ENCODE assay signal across 16 cellular contexts in the genomic region with DNA sequence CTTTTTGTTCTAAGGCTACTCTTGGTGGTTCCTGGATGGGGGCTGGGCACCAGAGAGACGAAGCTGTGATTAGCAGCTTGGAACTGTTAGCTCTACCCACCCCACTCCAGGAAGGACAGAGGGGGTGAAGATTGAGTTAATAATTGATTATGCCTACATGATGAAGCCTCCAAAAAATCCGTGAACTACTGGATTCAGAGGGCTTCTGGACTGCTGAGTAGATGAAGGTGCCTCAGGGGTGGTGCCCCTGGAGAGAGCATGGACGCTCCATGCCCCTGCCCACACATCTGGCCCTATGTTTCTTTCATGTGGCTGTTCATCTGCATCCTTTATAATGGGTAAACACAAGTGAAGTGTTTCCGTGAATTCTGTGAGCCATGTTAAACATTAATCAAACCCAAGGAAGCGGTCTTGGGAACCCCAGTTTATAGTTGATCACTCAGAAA. TPM values are rescaled to one million over a fixed set of nuclear protein-coding genes. Genes with fewer than 3 reads are reported as not detected.
A peak's percentile ranks its signal among the peaks of the same experiment; 100 is the strongest.
DNase-seq lines count a peak whose midpoint lies in the region; ATAC-seq, FAIRE-seq and TF ChIP-seq lines count a peak whose summit lies in the region.
"Had no signal": no experiment of that assay in that cellular context is flagged by ENCODE, and none has a peak within 500 bp of the region (broad histone marks: within the 10 kb centered on the region; RNA-seq: fewer than 3 reads in every experiment).

No MANE protein-coding gene starts in this region.

- CTCF ChIA-PET in activated naive CD4-positive, alpha-beta T cell treated with anti-CD3 and anti-CD28 coated beads for 36 hours (lab: Charles Lee) = no interaction called here
- CTCF ChIA-PET in HepG2 (lab: Yijun Ruan, JAX; ENCODE audit: low intra/inter-chr PET ratio, low total read pairs) = no interaction called here

- H3K9ac ChIP-seq in HepG2 (ENCODE audit: insufficient read depth, low read depth, low read length) = no peak overlapping the region

- ATAC-seq in HepG2 = peak; percentile 27; the same call in 2 of the 3 replicates
- ATAC-seq: left lobe of liver, natural killer cell had no signal

- no peak for TF ChIP-seq CTCF in HepG2 (CRISPR knock-in tag; IDR thresholded peaks at IDR 0.05)
- TF ChIP-seq CTCF in transverse colon (IDR thresholded peaks at IDR 0.05) = no peak
- no peak for TF ChIP-seq CTCF in GM10266 (IDR thresholded peaks at IDR 0.05; ENCODE audit: control insufficient read depth, insufficient read depth, low read depth, missing control alignments)

- H3K4me3 Mint-ChIP-seq in activated naive CD4-positive, alpha-beta T cell treated with anti-CD3 and anti-CD28 coated beads for 36 hours = no peak overlapping the region
- peak overlapping the region; percentile 35 for H3K4me3 Mint-ChIP-seq in activated T-helper 1 cell treated with anti-CD3 and anti-CD28 coated beads, Interleukin-12 subunit alpha, Interleukin-12 subunit beta, Interleukin-2, Interleukin-4 antibody, amounts not matched to agents 30 ng/mL and 10 ng/mL and 1 ng/mL, durations not matched to agents 14 hours and 24 hours and 36 hours
- no peak overlapping the region for H3K4me3 Mint-ChIP-seq in T-helper 2 cell treated with Interferon-gamma antibody and Interleukin-4, amounts not matched to agents 5 μg/mL and 100 μg/mL, for 36 hours
- H3K4me3 Mint-ChIP-seq: activated B cell treated with CpG ODN at 0.5 μM for 24 hours, natural killer cell had no signal

- TF ChIP-seq POLR2A in HepG2 (IDR thresholded peaks at IDR 0.05; ENCODE audit: insufficient read depth in 1 of 2, low read depth in 2 of 2, low read length in 2 of 2) (no peak), transverse colon (IDR thresholded peaks at IDR 0.05) (no peak)

- POLR2A ChIA-PET in HepG2 (lab: Yijun Ruan, JAX) = no interaction called here

- H3K4me3 ChIP-seq in HepG2 (replicated peaks in 1 of 3; ENCODE audit: insufficient read depth in 1 of 3, low read depth in 2 of 3, low read length in 3 of 3) (no peak overlapping the region), transverse colon (no peak overlapping the region)
- H3K4me3 ChIP-seq: esophagus squamous epithelium, testis had no signal

- H3K27me3 Mint-ChIP-seq in activated naive CD4-positive, alpha-beta T cell treated with anti-CD3 and anti-CD28 coated beads for 36 hours (ENCODE audit: low read depth) = no peaks in the 10 kb centered on the region
- no peaks in the 10 kb centered on the region for H3K27me3 Mint-ChIP-seq in activated T-helper 1 cell treated with anti-CD3 and anti-CD28 coated beads, Interleukin-12 subunit alpha, Interleukin-12 subunit beta, Interleukin-2, Interleukin-4 antibody, amounts not matched to agents 30 ng/mL and 10 ng/mL and 1 ng/mL, durations not matched to agents 14 hours and 24 hours and 36 hours (ENCODE audit: insufficient read depth)
- H3K27me3 Mint-ChIP-seq in T-helper 2 cell treated with Interferon-gamma antibody and Interleukin-4, amounts not matched to agents 5 μg/mL and 100 μg/mL, for 36 hours (ENCODE audit: low read depth) = no peaks in the 10 kb centered on the region
- H3K27me3 Mint-ChIP-seq: activated B cell treated with CpG ODN at 0.5 μM for 24 hours had no signal

- H3K27ac ChIP-seq in HepG2 (ENCODE audit: extremely low read length, insufficient read depth, low read length) (no peak overlapping the region), transverse colon (peak overlapping the region in 3 of 4 donors; percentile 45 to 61 (median 53))
- H3K27ac ChIP-seq: testis had no signal

- H3K27ac Mint-ChIP-seq in activated naive CD4-positive, alpha-beta T cell treated with anti-CD3 and anti-CD28 coated beads for 36 hours = peak overlapping the region; percentile 87
- H3K27ac Mint-ChIP-seq in activated T-helper 1 cell treated with anti-CD3 and anti-CD28 coated beads, Interleukin-12 subunit alpha, Interleukin-12 subunit beta, Interleukin-2, Interleukin-4 antibody, amounts not matched to agents 30 ng/mL and 10 ng/mL and 1 ng/mL, durations not matched to agents 14 hours and 24 hours and 36 hours = peak overlapping the region; percentile 75
- no peak overlapping the region for H3K27ac Mint-ChIP-seq in T-helper 2 cell treated with Interferon-gamma antibody and Interleukin-4, amounts not matched to agents 5 μg/mL and 100 μg/mL, for 36 hours
- H3K27ac Mint-ChIP-seq: activated B cell treated with CpG ODN at 0.5 μM for 24 hours, natural killer cell had no signal

- BruUV-seq in HepG2 (replicated peaks; lab: Mats Ljungman, UMichigan) = no TSS peak

- FAIRE-seq in HepG2 (lab: Jason Lieb, UNC) = no peak
- FAIRE-seq: HTR-8/SVneo had no signal

- H3K36me3 ChIP-seq in HepG2 (replicated peaks in 1 of 2; ENCODE audit: control insufficient read depth in 1 of 2, insufficient read depth in 2 of 2, low read length in 2 of 2) (peaks cover 1 to 16% of the 10 kb centered on the region in 2 experiments; a peak in 3 of 5 replicates), transverse colon (no peaks in the 10 kb centered on the region)

- peaks cover 16% of the 10 kb centered on the region; the same call in 1 of the 2 replicates for H4K20me1 ChIP-seq in HepG2 (ENCODE audit: insufficient read depth, low read length)

- peak overlapping the region; percentile 36 for H3K4me2 ChIP-seq in HepG2 (ENCODE audit: low read depth, low read length)

- H3K79me2 ChIP-seq in HepG2 (ENCODE audit: insufficient read depth, low read length) = peaks cover 12% of the 10 kb centered on the region

- no peaks in the 10 kb centered on the region for H3K9me3 Mint-ChIP-seq in activated naive CD4-positive, alpha-beta T cell treated with anti-CD3 and anti-CD28 coated beads for 36 hours
- H3K9me3 Mint-ChIP-seq in activated T-helper 1 cell treated with anti-CD3 and anti-CD28 coated beads, Interleukin-12 subunit alpha, Interleukin-12 subunit beta, Interleukin-2, Interleukin-4 antibody, amounts not matched to agents 30 ng/mL and 10 ng/mL and 1 ng/mL, durations not matched to agents 14 hours and 24 hours and 36 hours = no peaks in the 10 kb centered on the region
- no peaks in the 10 kb centered on the region for H3K9me3 Mint-ChIP-seq in T-helper 2 cell treated with Interferon-gamma antibody and Interleukin-4, amounts not matched to agents 5 μg/mL and 100 μg/mL, for 36 hours
- H3K9me3 Mint-ChIP-seq: activated B cell treated with CpG ODN at 0.5 μM for 24 hours, natural killer cell had no signal

- peaks cover 27% of the 10 kb centered on the region for H3K36me3 Mint-ChIP-seq in activated naive CD4-positive, alpha-beta T cell treated with anti-CD3 and anti-CD28 coated beads for 36 hours (ENCODE audit: low read depth)
- peaks cover 18% of the 10 kb centered on the region for H3K36me3 Mint-ChIP-seq in activated T-helper 1 cell treated with anti-CD3 and anti-CD28 coated beads, Interleukin-12 subunit alpha, Interleukin-12 subunit beta, Interleukin-2, Interleukin-4 antibody, amounts not matched to agents 30 ng/mL and 10 ng/mL and 1 ng/mL, durations not matched to agents 14 hours and 24 hours and 36 hours (ENCODE audit: low read depth)
- peaks cover 24% of the 10 kb centered on the region for H3K36me3 Mint-ChIP-seq in T-helper 2 cell treated with Interferon-gamma antibody and Interleukin-4, amounts not matched to agents 5 μg/mL and 100 μg/mL, for 36 hours (ENCODE audit: low read depth)
- H3K36me3 Mint-ChIP-seq: natural killer cell had no signal

- H3K9me3 ChIP-seq in HepG2 (ENCODE audit: low read length) (no peaks in the 10 kb centered on the region), transverse colon (no peaks in the 10 kb centered on the region)
- H3K9me3 ChIP-seq: esophagus squamous epithelium, testis had no signal

- 54% methylated on average over 5 of the region's 5 CpGs for WGBS in HepG2 (ENCODE audit: low lambda C conversion rate)
- 60% methylated on average over 5 of the region's 5 CpGs; no CpG with 5 or more reads in 1 of the 2 donors for WGBS in transverse colon (ENCODE audit: low coverage in 1 of 2), 2 donors

- no peak for TF ChIP-seq RAD21 in HepG2 (CRISPR knock-in tag; IDR thresholded peaks at IDR 0.05)

- H3K4me1 ChIP-seq in HepG2 (ENCODE audit: insufficient read depth, low read length) (peaks cover 46% of the 10 kb centered on the region), transverse colon (peaks cover 10 to 41% (median 33%) of the 10 kb centered on the region in 4 donors)
- H3K4me1 ChIP-seq: testis had no signal

- H3K27me3 ChIP-seq in HepG2 (ENCODE audit: control insufficient read depth in 1 of 2, insufficient read depth in 2 of 2, low read length in 2 of 2) (no peaks in the 10 kb centered on the region), transverse colon (no peaks in the 10 kb centered on the region)
- H3K27me3 ChIP-seq: esophagus squamous epithelium, testis had no signal

- no peak for DNase-seq in activated naive CD4-positive, alpha-beta T cell treated with anti-CD3 and anti-CD28 coated beads for 36 hours
- no peak for DNase-seq in activated naive CD4-positive, alpha-beta T cell (lab: John Stamatoyannopoulos, UW)
- DNase-seq in activated T-helper 1 cell treated with anti-CD3 and anti-CD28 coated beads, Interleukin-12 subunit alpha, Interleukin-12 subunit beta, Interleukin-2, Interleukin-4 antibody, amounts not matched to agents 30 ng/mL and 10 ng/mL and 1 ng/mL, durations not matched to agents 14 hours and 24 hours and 36 hours (ENCODE audit: low spot score) = no peak
- DNase-seq in HepG2 (ENCODE audit: low spot score) = no peak
- DNase-seq in transverse colon = no peak
- DNase-seq in GM10266 (ENCODE audit: extremely low spot score) = no peak
- DNase-seq in T-helper 2 cell treated with Interferon-gamma antibody and Interleukin-4, amounts not matched to agents 5 μg/mL and 100 μg/mL, for 36 hours (ENCODE audit: low spot score) = no peak
- no peak for DNase-seq in middle frontal gyrus (ENCODE audit: extremely low spot score, low spot score)
- DNase-seq: activated B cell treated with CpG ODN at 0.5 μM for 24 hours, esophagus squamous epithelium, natural killer cell, NCI-H2081, NCI-H526 treated with DMSO at 0.1 percent for 48 hours, testis had no signal

- intact Hi-C loops in activated naive CD4-positive, alpha-beta T cell treated with anti-CD3 and anti-CD28 coated beads for 36 hours (cut with micrococcal nuclease) = no loop called here
- intact Hi-C loops in activated T-helper 1 cell treated with anti-CD3 and anti-CD28 coated beads, Interleukin-12 subunit alpha, Interleukin-12 subunit beta, Interleukin-2, Interleukin-4 antibody, amounts not matched to agents 30 ng/mL and 10 ng/mL and 1 ng/mL, durations not matched to agents 14 hours and 24 hours and 36 hours (cut with micrococcal nuclease) = no loop called here
- intact Hi-C loops in HepG2 (cut with micrococcal nuclease; ENCODE audit: unreplicated experiment) (loop anchor here (10.0 kb wide), 1 partner anchor 87 kb away; no protein-coding TSS in a partner anchor), transverse colon (cut with DNase I; ENCODE audit: low total_unique reads) (no loop called here)

- H3K4me1 Mint-ChIP-seq in activated naive CD4-positive, alpha-beta T cell treated with anti-CD3 and anti-CD28 coated beads for 36 hours (ENCODE audit: low read depth) = peaks cover 80% of the 10 kb centered on the region
- H3K4me1 Mint-ChIP-seq in activated T-helper 1 cell treated with anti-CD3 and anti-CD28 coated beads, Interleukin-12 subunit alpha, Interleukin-12 subunit beta, Interleukin-2, Interleukin-4 antibody, amounts not matched to agents 30 ng/mL and 10 ng/mL and 1 ng/mL, durations not matched to agents 14 hours and 24 hours and 36 hours (ENCODE audit: low read depth) = peaks cover 77% of the 10 kb centered on the region
- peaks cover 51% of the 10 kb centered on the region for H3K4me1 Mint-ChIP-seq in T-helper 2 cell treated with Interferon-gamma antibody and Interleukin-4, amounts not matched to agents 5 μg/mL and 100 μg/mL, for 36 hours (ENCODE audit: low read depth)

- H2AFZ ChIP-seq in HepG2 (ENCODE audit: low read length) = no peak overlapping the region

- in situ Hi-C loops in HepG2 (cut with HindIII; ENCODE audit: extremely low pct_ligation_motif_present, low pct_unique_long_range_greater_than_20kb) = no loop called here
- in situ Hi-C loops in transverse colon (cut with MboI; ENCODE audit: low pct_ligation_motif_present in 1 of 4, low pct_unique_long_range_greater_than_20kb in 1 of 4, low sequenced_read_pairs in 3 of 4) = loop anchor here in 2 of 4 donors (10.0 kb wide), 2 partner anchors 247 to 257 kb away; partner anchors contain the start of gene NFAM1 (in 1 of the 2)

- no peak for TF ChIP-seq EP300 in HepG2 (IDR thresholded peaks at IDR 0.05; ENCODE audit: low read depth in 2 of 2, low read length in 2 of 2)
- no peak for TF ChIP-seq EP300 in HepG2 (CRISPR knock-in tag; IDR thresholded peaks at IDR 0.05; ENCODE audit: borderline replicate concordance)
- TF ChIP-seq EP300 in transverse colon (IDR thresholded peaks at IDR 0.05; ENCODE audit: low read depth) = no peak

RNA-seq across cellular contexts. Expression of gene CYP2D6, which starts 47.3 kb away (rescaled TPM):
- 1 to 10 TPM in 1 of 2 experiments, under 1 TPM in 1; 0.89 to 1.4 TPM for total RNA-seq in activated naive CD4-positive, alpha-beta T cell treated with anti-CD3 and anti-CD28 coated beads for 36 hours
- total RNA-seq in activated T-helper 1 cell treated with anti-CD3 and anti-CD28 coated beads, Interleukin-12 subunit alpha, Interleukin-12 subunit beta, Interleukin-2, Interleukin-4 antibody, amounts not matched to agents 30 ng/mL and 10 ng/mL and 1 ng/mL, durations not matched to agents 14 hours and 24 hours and 36 hours = 4.1 and 4.6 TPM in 2 replicates
- total RNA-seq in HepG2 (2016; rRNA removed; fragmentation: Illumina TruSeq; extraction: Trizol) (0.18 and 1.0 TPM in 2 replicates), transverse colon (1 to 10 TPM; 1.2 to 9.7 (median 3.3) TPM)
- total RNA-seq in HepG2 (2016; cell fraction: cytosol; rRNA removed; fragmentation: Illumina TruSeq; extraction: Trizol; ENCODE audit: low read depth) = 0.53 and 0.61 TPM in 2 replicates
- 0.22 and 1.2 TPM in 2 replicates for total RNA-seq in HepG2 (2016; cell fraction: insoluble cytoplasmic fraction; rRNA removed; fragmentation: Illumina TruSeq; extraction: Trizol)
- 0.45 and 0.49 TPM in 2 replicates for total RNA-seq in HepG2 (2016; cell fraction: membrane; rRNA removed; fragmentation: Illumina TruSeq; extraction: Trizol)
- 2.1 TPM in 2 replicates for total RNA-seq in HepG2 (2016; cell fraction: nucleus; rRNA removed; fragmentation: Illumina TruSeq; extraction: Trizol)
- polyA plus RNA-seq in HepG2 (2011; rRNA removed) = 3.7 and 4.4 TPM in 2 replicates
- 1.6 and 2.3 TPM in 2 replicates for polyA plus RNA-seq in HepG2 (2011; cell fraction: cytosol; rRNA removed)
- 30.3 and 32.1 TPM in 2 replicates for polyA plus RNA-seq in HepG2 (2011; cell fraction: nucleus; rRNA removed)
- 1.9 and 2.5 TPM in 2 replicates for polyA plus RNA-seq in HepG2 (2012)
- 0.15 and 0.16 TPM in 2 replicates for polyA plus RNA-seq in HepG2 (2016; cell fraction: cytosol; fragmentation: Illumina TruSeq; extraction: Trizol; ENCODE audit: low read depth)
- 0.16 and 0.46 TPM in 2 replicates for polyA plus RNA-seq in HepG2 (2016; cell fraction: insoluble cytoplasmic fraction; fragmentation: Illumina TruSeq; extraction: Trizol; ENCODE audit: low read depth)
- polyA plus RNA-seq in HepG2 (2016; cell fraction: membrane; fragmentation: Illumina TruSeq; extraction: Trizol; ENCODE audit: low read depth) = 0.27 and 0.41 TPM in 2 replicates
- polyA plus RNA-seq in HepG2 (2016; cell fraction: nucleus; fragmentation: Illumina TruSeq; extraction: Trizol; ENCODE audit: insufficient read depth, low read depth) = 3.2 and 4.0 TPM in 2 replicates
- 1.3 and 4.2 TPM in 2 replicates for polyA minus RNA-seq in HepG2 (2011; rRNA and poly(A)+ RNA removed; ENCODE audit: low replicate concordance)
- 1.5 and 1.8 TPM in 2 replicates for polyA minus RNA-seq in HepG2 (2011; cell fraction: cytosol; rRNA and poly(A)+ RNA removed)
- polyA minus RNA-seq in HepG2 (2011; cell fraction: nucleus; rRNA and poly(A)+ RNA removed) = 6.4 and 6.7 TPM in 2 replicates
